In genomic region chr6:166259296-166259977, GRCh38 we compare ENCODE assay signal across 12 cellular contexts. TPM values are rescaled to one million over a fixed set of nuclear protein-coding genes. Genes with fewer than 3 reads are reported as not detected.
A peak's percentile ranks its signal among the peaks of the same experiment; 100 is the strongest.
DNase-seq lines count a peak whose midpoint lies in the region; ATAC-seq and TF ChIP-seq lines count a peak whose summit lies in the region.
"Had no signal": no experiment of that assay in that cellular context is flagged by ENCODE, and none has a peak within 500 bp of the region (broad histone marks: within the 10 kb centered on the region; RNA-seq: fewer than 3 reads in every experiment).

No MANE protein-coding gene starts in this region.

- CTCF ChIA-PET in activated naive CD4-positive, alpha-beta T cell treated with anti-CD3 and anti-CD28 coated beads, Interleukin-2, amount 10 ng/mL, durations not matched to agents 7 days and 5 days (lab: Charles Lee): interaction anchor here (0.7 to 2.4 kb wide), 5 partner anchors 17 to 367 kb away, joined by 3 to 10 read pairs (median 4); no protein-coding TSS in a partner anchor

- ATAC-seq in upper lobe of left lung (ENCODE audit: low FRiP score in 2 of 2) (peak; percentile 65 to 84), HG03039 (IDR thresholded peaks at IDR 0.05; ENCODE audit: unreplicated experiment) (no peak), HG03095 (IDR thresholded peaks at IDR 0.05; ENCODE audit: unreplicated experiment) (no peak), HG03139 (IDR thresholded peaks at IDR 0.05; ENCODE audit: unreplicated experiment) (no peak)

- no peaks in the 10 kb centered on the region for H3K27me3 ChIP-seq in Peyer's patch
- no peaks in the 10 kb centered on the region for H3K27me3 ChIP-seq in right atrium auricular region
- H3K27me3 ChIP-seq in upper lobe of left lung: no peaks in the 10 kb centered on the region

- no peak for DNase-seq in activated naive CD4-positive, alpha-beta T cell treated with anti-CD3 and anti-CD28 coated beads, Interleukin-2, amount 10 ng/mL, durations not matched to agents 7 days and 5 days
- DNase-seq in activated naive CD4-positive, alpha-beta T cell treated with anti-CD3 and anti-CD28 coated beads, Interleukin-2, amount 50 U/mL, for 16 hours: no peak
- DNase-seq in Peyer's patch: peak in 2 of 3 donors; percentile 59 to 66
- DNase-seq in right atrium auricular region (ENCODE audit: low spot score): peak; percentile 57
- peak in 1 of 2 donors; percentile 72 for DNase-seq in upper lobe of left lung
- DNase-seq: NCI-H226 had no signal

- WGBS in upper lobe of left lung, 2 donors: 55 to 79% methylated on average over 19 to 20 of the region's 20 CpGs

- peaks cover 2% of the 10 kb centered on the region for H3K36me3 Mint-ChIP-seq in activated naive CD4-positive, alpha-beta T cell treated with anti-CD3 and anti-CD28 coated beads, Interleukin-2, amount 10 ng/mL, durations not matched to agents 7 days and 5 days
- H3K36me3 Mint-ChIP-seq: brain had no signal

- TF ChIP-seq POLR2A in Peyer's patch (IDR thresholded peaks at IDR 0.05) (no peak), upper lobe of left lung (IDR thresholded peaks at IDR 0.05) (peak in 1 of 4 donors; percentile 45)

- H3K9me3 ChIP-seq in Peyer's patch: no peaks in the 10 kb centered on the region
- H3K9me3 ChIP-seq in right atrium auricular region: no peaks in the 10 kb centered on the region
- H3K9me3 ChIP-seq in upper lobe of left lung: no peaks in the 10 kb centered on the region

- peak overlapping the region; percentile 94 for H3K27ac Mint-ChIP-seq in activated naive CD4-positive, alpha-beta T cell treated with anti-CD3 and anti-CD28 coated beads, Interleukin-2, amount 10 ng/mL, durations not matched to agents 7 days and 5 days

- H3K27me3 Mint-ChIP-seq in activated naive CD4-positive, alpha-beta T cell treated with anti-CD3 and anti-CD28 coated beads, Interleukin-2, amount 10 ng/mL, durations not matched to agents 7 days and 5 days: peaks cover 52% of the 10 kb centered on the region

- peak overlapping the region; percentile 48 for H3K4me3 Mint-ChIP-seq in activated naive CD4-positive, alpha-beta T cell treated with anti-CD3 and anti-CD28 coated beads, Interleukin-2, amount 10 ng/mL, durations not matched to agents 7 days and 5 days
- H3K4me3 Mint-ChIP-seq: neural crest cell had no signal

- H3K4me3 ChIP-seq in Peyer's patch (no peak overlapping the region), right atrium auricular region (no peak overlapping the region), upper lobe of left lung (no peak overlapping the region)

- H3K9me3 Mint-ChIP-seq in activated naive CD4-positive, alpha-beta T cell treated with anti-CD3 and anti-CD28 coated beads, Interleukin-2, amount 10 ng/mL, durations not matched to agents 7 days and 5 days: no peaks in the 10 kb centered on the region
- H3K9me3 Mint-ChIP-seq: brain, neural crest cell had no signal

- TF ChIP-seq EP300 in upper lobe of left lung (IDR thresholded peaks at IDR 0.05): no peak

- TF ChIP-seq CTCF in Peyer's patch (IDR thresholded peaks at IDR 0.05) (no peak), right atrium auricular region (IDR thresholded peaks at IDR 0.05) (no peak), upper lobe of left lung (IDR thresholded peaks at IDR 0.05) (no peak)

- peaks cover 45% of the 10 kb centered on the region for H3K4me1 Mint-ChIP-seq in activated naive CD4-positive, alpha-beta T cell treated with anti-CD3 and anti-CD28 coated beads, Interleukin-2, amount 10 ng/mL, durations not matched to agents 7 days and 5 days

- H3K36me3 ChIP-seq in Peyer's patch (no peaks in the 10 kb centered on the region), right atrium auricular region (no peaks in the 10 kb centered on the region), upper lobe of left lung (no peaks in the 10 kb centered on the region)

- H3K4me1 ChIP-seq in Peyer's patch: peaks cover 0 to 9% (median 4%) of the 10 kb centered on the region in 4 donors
- no peaks in the 10 kb centered on the region for H3K4me1 ChIP-seq in right atrium auricular region
- peaks cover 0 to 12% (median 6%) of the 10 kb centered on the region in 4 donors for H3K4me1 ChIP-seq in upper lobe of left lung

- peak overlapping the region; percentile 23 to 79 (median 70) for H3K27ac ChIP-seq in Peyer's patch
- H3K27ac ChIP-seq in right atrium auricular region: no peak overlapping the region
- peak overlapping the region; percentile 69 to 84 (median 76) for H3K27ac ChIP-seq in upper lobe of left lung
- H3K27ac ChIP-seq: VCaP had no signal

RNA-seq across cellular contexts. Expression of gene PRR18, which starts 48.8 kb away (rescaled TPM):
- total RNA-seq in Peyer's patch (not detected), right atrium auricular region (not detected), upper lobe of left lung (1 to 10 TPM in 1 of 6 donors, under 1 TPM in 3, not detected in 2; 0.15 to 2.1 (median 0.50) TPM)

Comparison
In these comparisons a context has a peak if more than half of its experiments do, and no peak if none do; other contexts are left out.
1. DNase-seq: peak in Peyer's patch (2 of 3) and right atrium auricular region (single experiment); none in activated naive CD4-positive, alpha-beta T cell treated with anti-CD3 and anti-CD28 coated beads, Interleukin-2, amount 10 ng/mL, durations not matched to agents 7 days and 5 days (single experiment) and activated naive CD4-positive, alpha-beta T cell treated with anti-CD3 and anti-CD28 coated beads, Interleukin-2, amount 50 U/mL, for 16 hours (single experiment).
2. H3K27ac ChIP-seq: peak in Peyer's patch (4 of 4) and upper lobe of left lung (4 of 4); none in right atrium auricular region (0 of 2).
3. ATAC-seq: peak in upper lobe of left lung (2 of 2); none in HG03039 (single experiment), HG03095 (single experiment) and HG03139 (single experiment).